In genomic region chr3:52175416-52176187, GRCh38 we compare ENCODE assay signal across 1 cellular context.
TF ChIP-seq lines count a peak whose summit lies in the region.

No MANE protein-coding gene starts in this region.

TF ChIP-seq in H1, 55 proteins besides CTCF, POLR2A, EP300 and RAD21:
- no peak for TF ChIP-seq SUZ12 (IDR thresholded peaks at IDR 0.05; ENCODE audit: low read length)
